8 cellular contexts compared by ENCODE assay signal in genomic region chr19:2552859-2553258, GRCh38.
DNase-seq lines count a peak whose midpoint lies in the region; ATAC-seq and TF ChIP-seq lines count a peak whose summit lies in the region.

No MANE protein-coding gene starts in this region.

- H3K27ac Mint-ChIP-seq in CD8-positive, alpha-beta memory T cell, result peak overlapping the region; percentile 51 to 93 (median 68)
- peak overlapping the region; percentile 59 for H3K27ac Mint-ChIP-seq in activated T-helper 2 cell treated with anti-CD3 and anti-CD28 coated beads, Interferon-gamma antibody, Interleukin-2, Interleukin-4, amounts not matched to agents 10 μg/mL and 5 μg/mL and 100 μg/mL, durations not matched to agents 14 hours and 24 hours and 36 hours
- peak overlapping the region; percentile 78 to 84 for H3K27ac Mint-ChIP-seq in natural killer cell

- DNase-seq in CD8-positive, alpha-beta memory T cell, result peak; percentile 30 to 76 (median 65)
- DNase-seq in NOMO-1 (lab: John Stamatoyannopoulos, UW; ENCODE audit: unreplicated experiment in 2 of 2), result peak; percentile 86 to 97
- peak; percentile 70 for DNase-seq in activated T-helper 2 cell treated with anti-CD3 and anti-CD28 coated beads, Interferon-gamma antibody, Interleukin-2, Interleukin-4, amounts not matched to agents 10 μg/mL and 5 μg/mL and 100 μg/mL, durations not matched to agents 14 hours and 24 hours and 36 hours (ENCODE audit: low spot score)
- DNase-seq in natural killer cell, result no peak
- no peak for DNase-seq in islet precursor cell
- no peak for DNase-seq in amniotic stem cell (lab: John Stamatoyannopoulos, UW)
- no peak for DNase-seq in epidermal melanocyte (ENCODE audit: insufficient read length, low spot score)

- POLR2A ChIA-PET in CD8-positive, alpha-beta memory T cell (lab: Charles Lee), result interaction anchor here (0.5 to 2.8 kb wide), 11 partner anchors 9 to 964 kb away, joined by 3 to 35 read pairs (median 5); partner anchors contain the start of genes GADD45B and TIMM13

- H3K27me3 ChIP-seq in CD8-positive, alpha-beta memory T cell (ENCODE audit: insufficient read depth, low read length, poor library complexity, severe bottlenecking), result no peaks in the 10 kb centered on the region

- H3K27ac ChIP-seq in CD8-positive, alpha-beta memory T cell (ENCODE audit: low read depth, low read length), result no peak overlapping the region

- peaks cover 12 to 23% (median 15%) of the 10 kb centered on the region in 3 donors for H3K4me1 Mint-ChIP-seq in CD8-positive, alpha-beta memory T cell
- peaks cover 28% of the 10 kb centered on the region for H3K4me1 Mint-ChIP-seq in activated T-helper 2 cell treated with anti-CD3 and anti-CD28 coated beads, Interferon-gamma antibody, Interleukin-2, Interleukin-4, amounts not matched to agents 10 μg/mL and 5 μg/mL and 100 μg/mL, durations not matched to agents 14 hours and 24 hours and 36 hours (ENCODE audit: low read depth)
- peaks cover 24 to 26% of the 10 kb centered on the region in 2 donors for H3K4me1 Mint-ChIP-seq in natural killer cell

- peak overlapping the region; percentile 53 for H3K4me3 ChIP-seq in CD8-positive, alpha-beta memory T cell (ENCODE audit: low read length)

- intact Hi-C loops in activated T-helper 2 cell treated with anti-CD3 and anti-CD28 coated beads, Interferon-gamma antibody, Interleukin-2, Interleukin-4, amounts not matched to agents 10 μg/mL and 5 μg/mL and 100 μg/mL, durations not matched to agents 14 hours and 24 hours and 36 hours (cut with micrococcal nuclease), result loop anchor here (1.0 to 5.0 kb wide), 7 partner anchors 9 to 77 kb away; partner anchors contain the start of gene GADD45B
- intact Hi-C loops in natural killer cell (cut with micrococcal nuclease), result loop anchor here (2.0 to 5.0 kb wide), 2 partner anchors 46 to 76 kb away; partner anchors contain the start of gene GADD45B

- no peaks in the 10 kb centered on the region for H3K9me3 ChIP-seq in CD8-positive, alpha-beta memory T cell (ENCODE audit: low read length)

- CTCF ChIA-PET in CD8-positive, alpha-beta memory T cell (lab: Charles Lee), result interaction anchor here (0.7 to 2.1 kb wide), 9 partner anchors 10 to 223 kb away, joined by 3 to 6 read pairs (median 4); partner anchors contain the start of gene GADD45B

- no peak for TF ChIP-seq CTCF in natural killer cell (IDR thresholded peaks at IDR 0.05)

- H3K4me3 Mint-ChIP-seq in CD8-positive, alpha-beta memory T cell, result peak overlapping the region; percentile 57 to 85 (median 80)
- H3K4me3 Mint-ChIP-seq in activated T-helper 2 cell treated with anti-CD3 and anti-CD28 coated beads, Interferon-gamma antibody, Interleukin-2, Interleukin-4, amounts not matched to agents 10 μg/mL and 5 μg/mL and 100 μg/mL, durations not matched to agents 14 hours and 24 hours and 36 hours (ENCODE audit: low read depth), result peak overlapping the region; percentile 3
- H3K4me3 Mint-ChIP-seq in natural killer cell, result peak overlapping the region; percentile 88

- H3K9me3 Mint-ChIP-seq in CD8-positive, alpha-beta memory T cell, result no peaks in the 10 kb centered on the region
- H3K9me3 Mint-ChIP-seq in activated T-helper 2 cell treated with anti-CD3 and anti-CD28 coated beads, Interferon-gamma antibody, Interleukin-2, Interleukin-4, amounts not matched to agents 10 μg/mL and 5 μg/mL and 100 μg/mL, durations not matched to agents 14 hours and 24 hours and 36 hours, result peaks cover 3% of the 10 kb centered on the region
- H3K9me3 Mint-ChIP-seq in natural killer cell, result no peaks in the 10 kb centered on the region

- H3K27me3 Mint-ChIP-seq in CD8-positive, alpha-beta memory T cell, result no peaks in the 10 kb centered on the region
- H3K27me3 Mint-ChIP-seq in activated T-helper 2 cell treated with anti-CD3 and anti-CD28 coated beads, Interferon-gamma antibody, Interleukin-2, Interleukin-4, amounts not matched to agents 10 μg/mL and 5 μg/mL and 100 μg/mL, durations not matched to agents 14 hours and 24 hours and 36 hours (ENCODE audit: low read depth), result no peaks in the 10 kb centered on the region
- H3K27me3 Mint-ChIP-seq in natural killer cell (ENCODE audit: low read depth in 2 of 2), result no peaks in the 10 kb centered on the region

- H3K36me3 ChIP-seq in CD8-positive, alpha-beta memory T cell (ENCODE audit: insufficient read depth, low read length), result no peaks in the 10 kb centered on the region

- no peaks in the 10 kb centered on the region for H3K36me3 Mint-ChIP-seq in CD8-positive, alpha-beta memory T cell
- no peaks in the 10 kb centered on the region for H3K36me3 Mint-ChIP-seq in activated T-helper 2 cell treated with anti-CD3 and anti-CD28 coated beads, Interferon-gamma antibody, Interleukin-2, Interleukin-4, amounts not matched to agents 10 μg/mL and 5 μg/mL and 100 μg/mL, durations not matched to agents 14 hours and 24 hours and 36 hours (ENCODE audit: low read depth)
- H3K36me3 Mint-ChIP-seq in natural killer cell, result no peaks in the 10 kb centered on the region

- ATAC-seq in GM21619 (IDR thresholded peaks at IDR 0.05; ENCODE audit: unreplicated experiment) (peak; percentile 69), natural killer cell (peak; percentile 79 to 89 (median 87))

- peaks cover 11% of the 10 kb centered on the region for H3K4me1 ChIP-seq in CD8-positive, alpha-beta memory T cell (ENCODE audit: insufficient read depth, low read length)

Comparison
In these comparisons a context has a peak if more than half of its experiments do, and no peak if none do; other contexts are left out.
1. DNase-seq: peak in CD8-positive, alpha-beta memory T cell (5 of 5), NOMO-1 (2 of 2) and activated T-helper 2 cell treated with anti-CD3 and anti-CD28 coated beads, Interferon-gamma antibody, Interleukin-2, Interleukin-4, amounts not matched to agents 10 μg/mL and 5 μg/mL and 100 μg/mL, durations not matched to agents 14 hours and 24 hours and 36 hours (single experiment); none in natural killer cell (single experiment), islet precursor cell (single experiment), amniotic stem cell (single experiment) and epidermal melanocyte (single experiment).
2. H3K4me3 Mint-ChIP-seq: peak in every context shown above with its lines; median percentile 88 in natural killer cell; 80 in CD8-positive, alpha-beta memory T cell; 3 in activated T-helper 2 cell treated with anti-CD3 and anti-CD28 coated beads, Interferon-gamma antibody, Interleukin-2, Interleukin-4, amounts not matched to agents 10 μg/mL and 5 μg/mL and 100 μg/mL, durations not matched to agents 14 hours and 24 hours and 36 hours.
3. Peak in every context shown above with its lines, with median percentiles within 50 percentile points of each other: H3K27ac Mint-ChIP-seq.